In the genomic region with DNA sequence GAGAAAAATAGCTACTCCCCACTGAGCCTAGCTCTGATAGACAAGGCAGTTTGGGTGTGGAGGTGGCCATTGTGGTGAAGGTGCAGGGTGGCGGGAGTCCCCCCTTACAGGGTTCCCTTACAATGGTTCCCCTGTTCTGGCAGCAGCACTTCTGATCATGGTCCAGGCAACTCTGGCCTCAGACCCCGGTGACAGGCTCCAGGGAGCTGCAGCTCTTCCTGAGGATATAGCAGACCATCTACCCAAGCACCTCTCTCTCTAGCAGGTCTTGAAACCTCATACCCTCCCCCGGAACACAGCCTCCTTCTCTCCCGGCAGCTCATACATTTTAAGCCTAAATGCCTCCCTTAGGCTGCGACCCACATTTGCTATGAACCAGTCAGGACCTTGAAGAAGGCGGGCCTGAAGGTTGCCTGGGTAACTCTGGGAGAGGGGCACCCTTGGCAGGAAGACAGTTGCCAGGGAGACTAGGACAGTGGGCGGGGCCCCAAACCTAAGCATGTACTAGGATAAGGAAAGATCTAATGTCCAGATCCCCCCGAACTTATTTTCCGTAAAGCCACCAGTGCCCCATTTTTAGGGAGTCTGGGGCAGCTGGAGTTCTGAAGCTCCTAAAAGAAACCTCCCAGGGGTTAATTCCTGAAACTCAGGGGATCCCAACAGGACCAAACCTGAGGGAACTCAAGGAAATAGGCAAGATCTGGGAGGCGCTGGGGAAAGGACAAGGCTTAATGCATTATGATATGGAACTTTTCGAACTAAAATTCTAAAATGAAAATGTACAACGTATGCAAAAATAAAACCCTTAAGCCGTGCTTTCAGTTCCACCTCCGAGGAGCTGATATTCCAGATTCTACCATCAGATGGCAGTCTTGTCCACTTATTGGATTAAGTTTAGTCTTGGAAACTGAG, we compare ENCODE assay signal across 8 cellular contexts. TPM values are rescaled to one million over a fixed set of nuclear protein-coding genes. Genes with fewer than 3 reads are reported as not detected.
DNase-seq lines count a peak whose midpoint lies in the region; ATAC-seq and TF ChIP-seq lines count a peak whose summit lies in the region.

No MANE protein-coding gene starts in this region.

- peaks cover 20 to 24% (median 22%) of the 10 kb centered on the region in 3 donors for H3K27me3 Mint-ChIP-seq in CD14-positive monocyte (ENCODE audit: low read depth in 3 of 3)

- no peaks in the 10 kb centered on the region for H3K4me1 ChIP-seq in lung (ENCODE audit: control insufficient read depth in 2 of 2, insufficient read depth in 2 of 2, low read length in 2 of 2)

- H3K4me3 Mint-ChIP-seq in CD14-positive monocyte: peak overlapping the region; percentile 85 to 92

- peaks cover 0 to 3% (median 0%) of the 10 kb centered on the region in 7 donors for H3K9me3 Mint-ChIP-seq in CD14-positive monocyte

- 1 to 4% methylated on average over 14 of the region's 14 CpGs for WGBS in lung, 2 donors

- H3K27ac ChIP-seq in lung (ENCODE audit: low read depth in 1 of 2, low read length in 1 of 2): peak overlapping the region; percentile 23 to 37

- peak; percentile 81 for ATAC-seq in GM19351 (IDR thresholded peaks at IDR 0.05; ENCODE audit: unreplicated experiment)
- ATAC-seq in HG03469 (IDR thresholded peaks at IDR 0.05; ENCODE audit: unreplicated experiment): peak; percentile 74
- peak; percentile 72 for ATAC-seq in lung (ENCODE audit: insufficient read depth, low FRiP score)

- H3K4me1 Mint-ChIP-seq in CD14-positive monocyte: peaks cover 30% of the 10 kb centered on the region

- no peaks in the 10 kb centered on the region for H3K27me3 ChIP-seq in lung (ENCODE audit: control insufficient read depth, insufficient read depth)

- intact Hi-C loops in CD14-positive monocyte (cut with micrococcal nuclease): loop anchor here (1.0 to 5.0 kb wide), 3 partner anchors 8 to 202 kb away; a partner anchor contains a TSS

- peaks cover 0 to 2% of the 10 kb centered on the region in 2 donors for H3K36me3 Mint-ChIP-seq in CD14-positive monocyte

- peak overlapping the region; percentile 70 to 90 (median 80) for H3K27ac Mint-ChIP-seq in CD14-positive monocyte

- H3K4me3 ChIP-seq in lung: peak overlapping the region; percentile 24

- peak; percentile 90 for TF ChIP-seq CTCF in CD14-positive monocyte (IDR thresholded peaks at IDR 0.05)
- peak; percentile 96 for TF ChIP-seq CTCF in lung (IDR thresholded peaks at IDR 0.05; ENCODE audit: control extremely low read depth, extremely low read depth)

- no peaks in the 10 kb centered on the region for H3K36me3 ChIP-seq in lung (ENCODE audit: control insufficient read depth in 2 of 2, insufficient read depth in 2 of 2, low read length in 2 of 2)

- no peaks in the 10 kb centered on the region for H3K9me3 ChIP-seq in lung (ENCODE audit: control insufficient read depth in 2 of 2, insufficient read depth in 1 of 2, low read length in 1 of 2)

- DNase-seq in CD14-positive monocyte (ENCODE audit: low spot score) (no peak), NCI-H526 treated with DMSO at 0.1 percent for 48 hours (lab: John Stamatoyannopoulos, UW) (peak; percentile 70), lung (ENCODE audit: low spot score) (peak; percentile 81)
- DNase-seq in activated CD4-positive, alpha-beta T cell treated with anti-CD3 and anti-CD28 coated beads, Interleukin-2, amount 50 U/mL, for 1 hour: peak; percentile 65
- peak; percentile 61 for DNase-seq in effector CD8-positive, alpha-beta T cell (lab: John Stamatoyannopoulos, UW)
- peak; percentile 50 to 62 (median 53) for DNase-seq in stimulated activated CD4-positive, alpha-beta T cell treated with anti-CD3 and anti-CD28 coated beads, TNF-alpha, amount 100 ng/mL, for 4 hours (ENCODE audit: low read depth in 3 of 3)

RNA-seq across cellular contexts. Expression of a gene that starts 4.6 kb away (rescaled TPM):
- under 1 TPM; 0.08 to 0.09 TPM for polyA plus RNA-seq in CD14-positive monocyte
- total RNA-seq in lung: 1 to 10 TPM; 2.8 to 8.3 TPM
- polyA plus RNA-seq in lung: 1 to 10 TPM in 1 of 2 donors, under 1 TPM in 1; 0.93 to 3.5 TPM

RNA-seq across cellular contexts. Expression of a gene that starts 9.6 kb away (rescaled TPM):
- 1,000 to 10,000 TPM in 1 of 2 donors, 100 to 1,000 TPM in 1; 988 to 1,099 TPM for polyA plus RNA-seq in CD14-positive monocyte
- 1,000 to 10,000 TPM in 1 of 2 donors, 100 to 1,000 TPM in 1; 516 to 1,425 TPM for total RNA-seq in lung
- 1,000 to 10,000 TPM; 1,829 to 2,824 TPM for polyA plus RNA-seq in lung

RNA-seq across cellular contexts. Expression of a gene that starts 18.2 kb away (rescaled TPM):
- polyA plus RNA-seq in CD14-positive monocyte (1 to 10 TPM; 1.2 TPM), lung (1 to 10 TPM; 3.1 to 3.4 TPM)
- total RNA-seq in lung: 1 to 10 TPM; 4.4 to 5.4 TPM

RNA-seq across cellular contexts. Expression of a gene that starts 22.5 kb away (rescaled TPM):
- polyA plus RNA-seq in CD14-positive monocyte: 100 to 1,000 TPM; 222 to 223 TPM
- total RNA-seq in lung: 100 to 1,000 TPM in 1 of 2 donors, 10 to 100 TPM in 1; 53.9 to 132 TPM
- 100 to 1,000 TPM; 351 to 374 TPM for polyA plus RNA-seq in lung

RNA-seq across cellular contexts. Expression of a gene that starts 30.7 kb away (rescaled TPM):
- polyA plus RNA-seq in CD14-positive monocyte: under 1 TPM; 0.23 to 0.55 TPM
- 10 to 100 TPM; 13.5 to 28.4 TPM for total RNA-seq in lung
- polyA plus RNA-seq in lung: 10 to 100 TPM in 1 of 2 donors, 1 to 10 TPM in 1; 8.2 to 22.0 TPM
